ENCODE assay signal across 10 cellular contexts in the genomic region with DNA sequence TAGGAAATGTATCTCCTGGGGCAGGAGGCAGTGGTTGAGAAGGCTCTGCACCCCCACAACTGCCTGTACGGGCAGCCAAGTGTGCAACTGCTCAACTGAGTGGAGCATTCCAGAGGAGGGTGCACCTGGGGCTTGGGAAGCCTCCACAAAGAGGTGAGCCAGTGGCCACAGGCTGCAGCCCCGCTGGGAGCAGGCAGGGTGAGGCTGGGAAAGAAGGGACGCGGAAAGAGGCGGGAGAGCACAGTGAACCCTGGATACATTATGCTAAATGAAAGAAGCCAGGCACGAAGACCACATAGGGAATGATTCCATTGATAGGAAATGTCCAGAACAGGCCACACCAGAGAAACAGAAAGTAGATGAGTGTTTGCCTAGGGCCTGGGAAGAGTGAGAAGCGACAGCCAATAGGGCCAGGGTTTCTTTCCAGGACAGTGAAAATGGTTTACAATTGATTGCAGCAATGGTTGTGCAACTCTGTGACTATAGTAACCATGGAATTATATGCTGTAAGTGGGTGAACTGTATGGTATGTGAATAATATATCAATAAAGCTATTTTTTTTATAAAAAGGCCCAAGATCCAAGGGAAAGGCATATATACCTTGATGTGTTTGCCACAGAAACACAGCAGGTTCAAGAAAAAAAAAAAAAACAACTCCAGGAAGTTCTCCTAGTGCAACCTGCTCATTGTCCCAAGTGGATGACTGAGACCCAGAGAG.
DNase-seq lines count a peak whose midpoint lies in the region; ATAC-seq and TF ChIP-seq lines count a peak whose summit lies in the region.
"Had no signal": no experiment of that assay in that cellular context is flagged by ENCODE, and none has a peak within 500 bp of the region (broad histone marks: within the 10 kb centered on the region; RNA-seq: fewer than 3 reads in every experiment).

No MANE protein-coding gene starts in this region.

- in situ Hi-C loops in mammary epithelial cell (cut with MboI; ENCODE audit: low sequenced_read_pairs in 2 of 2) = no loop called here

- H3K9ac ChIP-seq in mammary epithelial cell (ENCODE audit: insufficient read depth, low read length) = no peak overlapping the region

- intact Hi-C loops in mammary epithelial cell (cut with micrococcal nuclease) = no loop called here
- intact Hi-C loops in left colon (cut with DNase I, micrococcal nuclease) = no loop called here
- intact Hi-C loops in thyroid gland (cut with DNase I) = no loop called here
- intact Hi-C loops in spleen (cut with DNase I; ENCODE audit: low total_unique reads) = no loop called here

- DNase-seq in SIG-M5 treated with dmso at 0.1 percent for 504 hours (lab: John Stamatoyannopoulos, UW; ENCODE audit: unreplicated experiment) = peak; percentile 13
- DNase-seq in SIG-M5 (lab: John Stamatoyannopoulos, UW) = no peak
- DNase-seq in mammary epithelial cell = no peak
- no peak for DNase-seq in left colon
- peak; percentile 88 to 93 for DNase-seq in thyroid gland
- DNase-seq in activated effector memory CD4-positive, alpha-beta T cell treated with Interleukin-2 at 50 U/mL for 16 hours = no peak
- DNase-seq in spleen = no peak
- no peak for DNase-seq in NCI-H146 (lab: John Stamatoyannopoulos, UW)
- DNase-seq: natural killer cell, NCI-H1105 treated with DMSO at 0.1 percent for 48 hours had no signal

- H3K27me3 ChIP-seq in mammary epithelial cell (ENCODE audit: insufficient read depth, low read length) (no peaks in the 10 kb centered on the region), thyroid gland (no peaks in the 10 kb centered on the region), spleen (replicated peaks in 1 of 7) (peaks cover 0 to 3% (median 0%) of the 10 kb centered on the region in 7 donors)

- H3K4me3 ChIP-seq in mammary epithelial cell (replicated peaks in 1 of 3; ENCODE audit: insufficient read depth in 1 of 3, low read depth in 2 of 3, low read length in 3 of 3) = no peak overlapping the region
- no peak overlapping the region for H3K4me3 ChIP-seq in thyroid gland (replicated peaks in 1 of 3)
- H3K4me3 ChIP-seq in spleen = no peak overlapping the region

- WGBS in mammary epithelial cell (ENCODE audit: low coverage, missing lambda C conversion rate) = 55% methylated on average over 2 of the region's 7 CpGs
- 34 to 43% methylated on average over 7 of the region's 7 CpGs for WGBS in thyroid gland, 2 donors
- 75 to 87% (median 86%) methylated on average over 7 of the region's 7 CpGs for WGBS in spleen, 5 donors

- H3K4me1 ChIP-seq in mammary epithelial cell (ENCODE audit: insufficient read depth, low read length) = peaks cover 23% of the 10 kb centered on the region
- H3K4me1 ChIP-seq in thyroid gland = peaks cover 25 to 37% of the 10 kb centered on the region in 2 donors
- peaks cover 0 to 7% (median 0%) of the 10 kb centered on the region in 6 donors for H3K4me1 ChIP-seq in spleen

- TF ChIP-seq CTCF in mammary epithelial cell (conservative IDR thresholded peaks at IDR 0.05 in 1 of 2, IDR thresholded peaks at IDR 0.05 in 1 of 2; ENCODE audit: extremely low read depth in 1 of 2, insufficient read depth in 1 of 2, low read depth in 1 of 2, low read length in 2 of 2) (no peak), thyroid gland (IDR thresholded peaks at IDR 0.05) (peak in 4 of 6 experiments; percentile 15 to 68 (median 26)), spleen (IDR thresholded peaks at IDR 0.05 in 8 of 11, conservative IDR thresholded peaks at IDR 0.05 in 3 of 11) (no peak)

- no peaks in the 10 kb centered on the region for H3K36me3 ChIP-seq in mammary epithelial cell (ENCODE audit: insufficient read depth, low read length)
- H3K36me3 ChIP-seq in thyroid gland = no peaks in the 10 kb centered on the region
- no peaks in the 10 kb centered on the region for H3K36me3 ChIP-seq in spleen

- CTCF ChIA-PET in mammary epithelial cell (lab: Charles Lee; ENCODE audit: low non-redundant PET) = no interaction called here

- BruUV-seq in mammary epithelial cell (replicated peaks; lab: Mats Ljungman, UMichigan) = no TSS peak

- H3K27ac ChIP-seq in mammary epithelial cell (ENCODE audit: insufficient read depth, low read depth, low read length) = no peak overlapping the region
- peak overlapping the region; percentile 50 to 65 (median 57) for H3K27ac ChIP-seq in thyroid gland
- H3K27ac ChIP-seq in spleen = no peak overlapping the region

- H3K79me2 ChIP-seq in mammary epithelial cell (ENCODE audit: insufficient read depth, low read length) = no peaks in the 10 kb centered on the region

- TF ChIP-seq POLR2A in thyroid gland (IDR thresholded peaks at IDR 0.05) (peak in 1 of 2 donors; percentile 38), spleen (IDR thresholded peaks at IDR 0.05) (no peak)

- peak overlapping the region; percentile 18 for H3K4me2 ChIP-seq in mammary epithelial cell (ENCODE audit: insufficient read depth, low read depth, low read length)

- no peak overlapping the region for H2AFZ ChIP-seq in mammary epithelial cell (ENCODE audit: low read depth, low read length)

- dilution Hi-C loops in mammary epithelial cell (cut with HindIII; ENCODE audit: low sequenced_read_pairs) = no loop called here

- ATAC-seq in left colon = peak; percentile 33
- ATAC-seq: natural killer cell had no signal

- H3K9me3 ChIP-seq in mammary epithelial cell (replicated peaks; ENCODE audit: insufficient read depth, low read length) (no peaks in the 10 kb centered on the region), thyroid gland (no peaks in the 10 kb centered on the region), spleen (peaks cover 0 to under 1% (median 0%) of the 10 kb centered on the region in 8 donors)

- H4K20me1 ChIP-seq in mammary epithelial cell (ENCODE audit: insufficient read depth, low read length) = no peaks in the 10 kb centered on the region

Comparison
In these comparisons a context has a peak if more than half of its experiments do, and no peak if none do; other contexts are left out.
1. DNase-seq: peak in SIG-M5 treated with dmso at 0.1 percent for 504 hours (single experiment) and thyroid gland (2 of 2); none in SIG-M5 (single experiment), mammary epithelial cell (single experiment), left colon (0 of 2), activated effector memory CD4-positive, alpha-beta T cell treated with Interleukin-2 at 50 U/mL for 16 hours (single experiment), spleen (single experiment) and NCI-H146 (single experiment).
2. H3K27ac ChIP-seq: peak in thyroid gland (3 of 3); none in mammary epithelial cell (single experiment) and spleen (0 of 8).
3. CTCF ChIP-seq: peak in thyroid gland (4 of 6); none in mammary epithelial cell (0 of 2) and spleen (0 of 11).